In genomic region chr15:76311071-76311956, GRCh38 we compare ENCODE assay signal across 8 cellular contexts. TPM values are rescaled to one million over a fixed set of nuclear protein-coding genes. Genes with fewer than 3 reads are reported as not detected.
DNase-seq lines count a peak whose midpoint lies in the region; ATAC-seq, FAIRE-seq and TF ChIP-seq lines count a peak whose summit lies in the region.

Gene ETFA (minus strand): TSS chr15:76311469. CDS start chr15:76311388, 81 bp downstream.

- H3K36me3 Mint-ChIP-seq in type B pancreatic cell = peaks cover 18% of the 10 kb centered on the region

- no peaks in the 10 kb centered on the region for H3K9me3 ChIP-seq in adipocyte (ENCODE audit: control insufficient read depth, low read length)
- H3K9me3 ChIP-seq in heart left ventricle = no peaks in the 10 kb centered on the region

- H3K36me3 ChIP-seq in adipocyte (ENCODE audit: control insufficient read depth, insufficient read depth, low read length, severe bottlenecking) = no peaks in the 10 kb centered on the region
- peaks cover 0 to 5% (median 0%) of the 10 kb centered on the region in 9 donors for H3K36me3 ChIP-seq in heart left ventricle

- H3K4me3 ChIP-seq in adipocyte (ENCODE audit: low read length) (peak within 1 kb of the TSS; percentile 97), heart left ventricle (peak within 1 kb of the TSS; percentile 67 to 97 (median 84))

- DNase-seq in GM12892 (ENCODE audit: insufficient read length) (peak; percentile 99), NCI-H1436 (lab: John Stamatoyannopoulos, UW) (peak; percentile 96), T follicular helper cell (ENCODE audit: low read depth) (peak; percentile 78), adipocyte (ENCODE audit: low read depth) (peak; percentile 99), heart left ventricle (peak; percentile 97 to 99 (median 99)), posterior cingulate gyrus (peak; percentile 76 to 98 (median 90)), type B pancreatic cell (ENCODE audit: extremely low spot score, unreplicated experiment) (peak; percentile 95)

- peak within 1 kb of the TSS; percentile 94 for H3K27ac Mint-ChIP-seq in type B pancreatic cell

- H3K9me3 Mint-ChIP-seq in type B pancreatic cell = peaks cover 6% of the 10 kb centered on the region

- no peak for TF ChIP-seq CTCF in heart left ventricle (IDR thresholded peaks at IDR 0.05)
- no peak for TF ChIP-seq CTCF in type B pancreatic cell (conservative IDR thresholded peaks at IDR 0.05)

- H3K4me1 Mint-ChIP-seq in type B pancreatic cell (ENCODE audit: unreplicated experiment) = peaks cover 35% of the 10 kb centered on the region

- H3K4me1 ChIP-seq in adipocyte (ENCODE audit: control insufficient read depth, insufficient read depth, low read length) = peaks cover 38% of the 10 kb centered on the region
- peaks cover 0 to 44% (median 27%) of the 10 kb centered on the region in 12 donors for H3K4me1 ChIP-seq in heart left ventricle

- H3K27me3 ChIP-seq in adipocyte (replicated peaks; ENCODE audit: control insufficient read depth, insufficient read depth, low read length) = no peaks in the 10 kb centered on the region
- H3K27me3 ChIP-seq in heart left ventricle = no peaks in the 10 kb centered on the region

- TF ChIP-seq POLR2A in GM12892 (IDR thresholded peaks at IDR 0.05; ENCODE audit: low read depth, low read length) (peak; percentile 97), heart left ventricle (IDR thresholded peaks at IDR 0.05) (peak; percentile 74 to 98)

- H3K27ac ChIP-seq in heart left ventricle = peak within 1 kb of the TSS; percentile 69 to 94 (median 90)

- intact Hi-C loops in heart left ventricle (cut with DNase I) = loop anchor here in 1 of 10 donors (10.0 kb wide), 1 partner anchor 117 kb away; no protein-coding TSS in a partner anchor
- intact Hi-C loops in posterior cingulate gyrus (cut with DNase I) = no loop called here

- ATAC-seq in HG02840 (IDR thresholded peaks at IDR 0.05; ENCODE audit: low FRiP score, unreplicated experiment) = peak; percentile 95
- peak; percentile 97 to 99 (median 99) for ATAC-seq in heart left ventricle

- peak within 1 kb of the TSS; percentile 93 for H3K4me3 Mint-ChIP-seq in type B pancreatic cell

- peak within 1 kb of the TSS; percentile 99 for H3K9ac ChIP-seq in adipocyte (ENCODE audit: low read length)

- FAIRE-seq in GM12892 (lab: Jason Lieb, UNC) = peak; percentile 97

- WGBS in heart left ventricle, 4 donors = 0 to 2% (median 1%) methylated on average over 13 to 60 of the region's 60 CpGs

- no peaks in the 10 kb centered on the region for H3K27me3 Mint-ChIP-seq in type B pancreatic cell

RNA-seq across cellular contexts. Expression of gene ETFA, which starts in this region (rescaled TPM):
- 284 TPM for polyA plus RNA-seq in GM12892 (2012; ENCODE audit: missing spikeins)
- total RNA-seq in heart left ventricle = 100 to 1,000 TPM; 244 to 536 (median 369) TPM
- polyA plus RNA-seq in heart left ventricle = 100 to 1,000 TPM; 210 to 217 TPM
- total RNA-seq in type B pancreatic cell (ENCODE audit: low replicate concordance) = 135 and 149 TPM in 2 replicates

Comparison
In these comparisons a context has a peak if more than half of its experiments do, and no peak if none do; other contexts are left out.
1. Peak in every context shown above with its lines: DNase-seq, ATAC-seq, H3K4me3 ChIP-seq and H3K27ac ChIP-seq.